11 cellular contexts compared by ENCODE assay signal in genomic region chrX:17414839-17415238, GRCh38. TPM values are rescaled to one million over a fixed set of nuclear protein-coding genes. Genes with fewer than 3 reads are reported as not detected.
DNase-seq lines count a peak whose midpoint lies in the region; ATAC-seq, FAIRE-seq and TF ChIP-seq lines count a peak whose summit lies in the region.
"Had no signal": no experiment of that assay in that cellular context is flagged by ENCODE, and none has a peak within 500 bp of the region (broad histone marks: within the 10 kb centered on the region; RNA-seq: fewer than 3 reads in every experiment).

No MANE protein-coding gene starts in this region.

- H3K27me3 Mint-ChIP-seq in activated T-cell treated with anti-CD3 and anti-CD28 coated beads, Interleukin-2, amount 50 U/mL, for 24 hours, result peaks cover 46% of the 10 kb centered on the region

- no peak for FAIRE-seq in pancreas (lab: Jason Lieb, UNC)

- TF ChIP-seq CTCF in RWPE2 (IDR thresholded peaks at IDR 0.05; ENCODE audit: poor library complexity, severe bottlenecking) (no peak), pancreas (IDR thresholded peaks at IDR 0.05) (no peak)

- H3K4me3 Mint-ChIP-seq in activated T-cell treated with anti-CD3 and anti-CD28 coated beads, Interleukin-2, amount 50 U/mL, for 24 hours, result no peak overlapping the region
- H3K4me3 Mint-ChIP-seq: CD4-positive, alpha-beta T cell had no signal

- 11 to 23% methylated on average over 6 of the region's 6 CpGs for WGBS in pancreas, 2 donors

- intact Hi-C loops in head of caudate nucleus (cut with DNase I), result no loop called here
- intact Hi-C loops in pancreas (cut with DNase I), result no loop called here

- no peaks in the 10 kb centered on the region for H3K9me3 Mint-ChIP-seq in activated T-cell treated with anti-CD3 and anti-CD28 coated beads, Interleukin-2, amount 50 U/mL, for 24 hours
- H3K9me3 Mint-ChIP-seq: CD4-positive, alpha-beta T cell had no signal

- H3K27me3 ChIP-seq in RWPE2 (ENCODE audit: insufficient read depth, poor library complexity, severe bottlenecking) (no peaks in the 10 kb centered on the region), pancreas (peaks cover 0 to 7% (median 3%) of the 10 kb centered on the region in 4 donors)

- H3K4me3 ChIP-seq in RWPE2 (ENCODE audit: severe bottlenecking), result no peak overlapping the region
- H3K4me3 ChIP-seq in pancreas, result no peak overlapping the region

- H3K27ac Mint-ChIP-seq in activated T-cell treated with anti-CD3 and anti-CD28 coated beads, Interleukin-2, amount 50 U/mL, for 24 hours, result no peak overlapping the region
- H3K27ac Mint-ChIP-seq: CD4-positive, alpha-beta T cell had no signal

- no peaks in the 10 kb centered on the region for H3K9me3 ChIP-seq in RWPE2 (ENCODE audit: severe bottlenecking)
- no peaks in the 10 kb centered on the region for H3K9me3 ChIP-seq in pancreas

- DNase-seq in Daoy (ENCODE audit: low read depth), result peak; percentile 17
- no peak for DNase-seq in RWPE2 (ENCODE audit: low spot score)
- DNase-seq in head of caudate nucleus, result peak in 35 of 42 donors; percentile 3 to 47 (median 16)
- peak in 5 of 6 donors; percentile 36 to 55 (median 42) for DNase-seq in pancreas
- no peak for DNase-seq in activated T-cell treated with anti-CD3 and anti-CD28 coated beads, Interleukin-2, amount 50 U/mL, for 24 hours
- no peak for DNase-seq in cerebellar cortex (ENCODE audit: low spot score)
- DNase-seq: activated CD8-positive, alpha-beta memory T cell treated with anti-CD3 and anti-CD28 coated beads for 24 hours; CD4-positive, alpha-beta T cell; NCI-H2081 had no signal

- peaks cover 10% of the 10 kb centered on the region for H3K4me1 Mint-ChIP-seq in activated T-cell treated with anti-CD3 and anti-CD28 coated beads, Interleukin-2, amount 50 U/mL, for 24 hours (ENCODE audit: low read depth)

- peaks cover 32% of the 10 kb centered on the region for H3K4me1 ChIP-seq in RWPE2 (ENCODE audit: insufficient read depth, poor library complexity, severe bottlenecking)
- H3K4me1 ChIP-seq in pancreas, result no peaks in the 10 kb centered on the region

- H3K27ac ChIP-seq in RWPE2 (ENCODE audit: poor library complexity, severe bottlenecking) (peak overlapping the region; percentile 81), pancreas (no peak overlapping the region)

- H3K36me3 Mint-ChIP-seq in activated T-cell treated with anti-CD3 and anti-CD28 coated beads, Interleukin-2, amount 50 U/mL, for 24 hours (ENCODE audit: low read depth), result no peaks in the 10 kb centered on the region

- ATAC-seq in RWPE2 (ENCODE audit: low read depth) (no peak), pancreas (peak; percentile 54 to 85 (median 72)), HG03432 (IDR thresholded peaks at IDR 0.05; ENCODE audit: unreplicated experiment) (no peak), HG02870 (IDR thresholded peaks at IDR 0.05; ENCODE audit: unreplicated experiment) (no peak)

- H3K36me3 ChIP-seq in RWPE2 (ENCODE audit: low read depth) (no peaks in the 10 kb centered on the region), pancreas (no peaks in the 10 kb centered on the region)

RNA-seq across cellular contexts. Expression of gene NHS, which starts 39.8 kb away (rescaled TPM):
- 1.1 and 1.3 TPM in 2 replicates for total RNA-seq in Daoy (2014; rRNA removed; shearing (Covaris generic))
- total RNA-seq in pancreas, result 1 to 10 TPM in 1 of 6 donors, under 1 TPM in 5; 0.19 to 1.7 (median 0.54) TPM
- polyA plus RNA-seq in pancreas, result under 1 TPM; 0.23 to 0.70 TPM

Comparison
In these comparisons a context has a peak if more than half of its experiments do, and no peak if none do; other contexts are left out.
1. DNase-seq: peak in Daoy (single experiment), head of caudate nucleus (35 of 42) and pancreas (5 of 6); none in RWPE2 (single experiment), activated T-cell treated with anti-CD3 and anti-CD28 coated beads, Interleukin-2, amount 50 U/mL, for 24 hours (single experiment) and cerebellar cortex (single experiment).
2. ATAC-seq: peak in pancreas (4 of 4); none in RWPE2 (single experiment), HG03432 (single experiment) and HG02870 (single experiment).